In the genomic region with DNA sequence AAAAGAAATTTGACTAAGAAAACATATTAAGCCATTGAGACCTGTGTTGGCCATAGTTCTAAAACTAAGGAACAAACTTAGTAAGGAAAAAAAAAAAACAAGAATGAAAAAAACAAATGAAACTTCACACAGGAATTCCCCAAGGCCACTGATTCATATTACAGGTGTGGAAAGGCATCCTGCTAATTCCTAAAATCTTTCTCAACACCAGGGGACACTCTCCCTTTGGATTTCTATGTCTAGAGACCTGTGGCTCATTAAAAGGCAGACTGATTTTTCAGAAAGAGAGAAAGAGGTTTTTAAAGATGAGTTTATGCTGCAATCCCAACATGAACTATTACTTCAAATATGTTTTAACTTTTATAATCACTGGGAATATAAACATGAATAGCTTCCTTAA, we compare ENCODE assay signal across 21 cellular contexts. TPM values are rescaled to one million over a fixed set of nuclear protein-coding genes. Genes with fewer than 3 reads are reported as not detected.
DNase-seq lines count a peak whose midpoint lies in the region; ATAC-seq, FAIRE-seq and TF ChIP-seq lines count a peak whose summit lies in the region.
"Had no signal": no experiment of that assay in that cellular context is flagged by ENCODE, and none has a peak within 500 bp of the region (broad histone marks: within the 10 kb centered on the region; RNA-seq: fewer than 3 reads in every experiment).

TSS of gene OR12D1 (plus strand) at position 341 of the 400 bp plus-strand sequence.

- no peak for FAIRE-seq in pancreas (lab: Jason Lieb, UNC)

- no peak within 1 kb of the TSS for H3K4me3 Mint-ChIP-seq in GM23338
- H3K4me3 Mint-ChIP-seq: activated T-cell treated with anti-CD3 and anti-CD28 coated beads, Interleukin-2, amount 50 U/mL, for 24 hours; central memory CD8-positive, alpha-beta T cell; mesothelial cell of epicardium had no signal

- 0 out of 3 replicates have a peak, but pooled peaks cover 2% of the 10 kb centered on the region for H3K4me1 Mint-ChIP-seq in GM23338
- H3K4me1 Mint-ChIP-seq: central memory CD8-positive, alpha-beta T cell; mesothelial cell of epicardium had no signal

- no peaks in the 10 kb centered on the region for H4K20me1 ChIP-seq in GM23338 (replicated peaks; ENCODE audit: insufficient read depth)
- H4K20me1 ChIP-seq: BLaER1 treated with 17β-estradiol and CSF1 and Interleukin-3, amounts not matched to agents 10 nM and 100 nM had no signal

- peak; percentile 53 for ATAC-seq in GM23338
- peak; percentile 64; the same call in 2 of the 3 replicates for ATAC-seq in RWPE2 (ENCODE audit: low read depth)
- peak; percentile 73 for ATAC-seq in foreskin keratinocyte
- ATAC-seq in pancreas, result peak in 3 of 4 donors; percentile 72 to 97 (median 78)
- no peak for ATAC-seq in GM21360 (IDR thresholded peaks at IDR 0.05; ENCODE audit: unreplicated experiment)
- ATAC-seq in upper lobe of left lung (ENCODE audit: low FRiP score in 2 of 2), result no peak
- ATAC-seq: activated naive CD4-positive, alpha-beta T cell treated with anti-CD3 and anti-CD28 coated beads, Interleukin-2, amount 50 U/mL, for 72 hours had no signal

- no peak within 1 kb of the TSS for H3K27ac Mint-ChIP-seq in GM23338
- H3K27ac Mint-ChIP-seq: activated naive CD4-positive, alpha-beta T cell treated with anti-CD3 and anti-CD28 coated beads, Interleukin-2, amount 50 U/mL, for 72 hours; activated T-cell treated with anti-CD3 and anti-CD28 coated beads, Interleukin-2, amount 50 U/mL, for 24 hours; mesothelial cell of epicardium had no signal

- H3K9me3 Mint-ChIP-seq in GM23338, result no peaks in the 10 kb centered on the region; the same call in 2 of the 3 replicates

- peaks cover 3% of the 10 kb centered on the region for H3K9me3 ChIP-seq in RWPE2 (ENCODE audit: severe bottlenecking)
- no peaks in the 10 kb centered on the region for H3K9me3 ChIP-seq in pancreas
- H3K9me3 ChIP-seq in upper lobe of left lung, result no peaks in the 10 kb centered on the region

- DNase-seq in GM23338 (ENCODE audit: low spot score), result peak; percentile 59
- DNase-seq in RWPE2 (ENCODE audit: low spot score), result no peak
- DNase-seq in foreskin keratinocyte, result peak; percentile 37 to 66
- no peak for DNase-seq in pancreas
- no peak for DNase-seq in central memory CD4-positive, alpha-beta T cell
- no peak for DNase-seq in upper lobe of left lung
- DNase-seq: activated CD4-positive, alpha-beta T cell treated with anti-CD3 and anti-CD28 coated beads, Interleukin-2, amount 50 U/mL, for 1 hour; activated T-cell treated with anti-CD3 and anti-CD28 coated beads, Interleukin-2, amount 50 U/mL, for 24 hours; GOT3; NCI-H2107; NCI-H69; nucleus accumbens; T-helper 9 cell had no signal

- no peak for TF ChIP-seq EP300 in upper lobe of left lung (IDR thresholded peaks at IDR 0.05)

- H3K79me2 ChIP-seq in GM23338 (replicated peaks; ENCODE audit: insufficient read depth), result no peaks in the 10 kb centered on the region

- no peak within 1 kb of the TSS for H2AFZ ChIP-seq in GM23338

- H3F3A ChIP-seq in GM23338 (replicated peaks; ENCODE audit: low read depth), result no peaks in the 10 kb centered on the region

- TF ChIP-seq CTCF in GM23338 (conservative IDR thresholded peaks at IDR 0.05; ENCODE audit: low read depth in 2 of 2), result peak; percentile 64 to 67
- TF ChIP-seq CTCF in RWPE2 (IDR thresholded peaks at IDR 0.05; ENCODE audit: poor library complexity, severe bottlenecking), result peak; percentile 38
- peak; percentile 81 for TF ChIP-seq CTCF in foreskin keratinocyte (conservative IDR thresholded peaks at IDR 0.05)
- TF ChIP-seq CTCF in pancreas (IDR thresholded peaks at IDR 0.05), result peak in 2 of 4 donors; percentile 9 to 15
- no peak for TF ChIP-seq CTCF in upper lobe of left lung (IDR thresholded peaks at IDR 0.05)

- H3K4me3 ChIP-seq in GM23338 (no peak within 1 kb of the TSS), RWPE2 (ENCODE audit: severe bottlenecking) (no peak within 1 kb of the TSS), pancreas (no peak within 1 kb of the TSS), upper lobe of left lung (no peak within 1 kb of the TSS)
- H3K4me3 ChIP-seq: BLaER1 treated with 17β-estradiol and CSF1 and Interleukin-3, amounts not matched to agents 10 nM and 100 nM; skin epidermis had no signal

- H3K27me3 ChIP-seq in GM23338 (ENCODE audit: insufficient read depth), result no peaks in the 10 kb centered on the region
- H3K27me3 ChIP-seq in RWPE2 (ENCODE audit: insufficient read depth, poor library complexity, severe bottlenecking), result peaks cover 9% of the 10 kb centered on the region
- peaks cover 35% of the 10 kb centered on the region for H3K27me3 ChIP-seq in foreskin keratinocyte
- no peaks in the 10 kb centered on the region for H3K27me3 ChIP-seq in pancreas
- no peaks in the 10 kb centered on the region for H3K27me3 ChIP-seq in upper lobe of left lung
- H3K27me3 ChIP-seq: BLaER1 treated with 17β-estradiol and CSF1 and Interleukin-3, amounts not matched to agents 10 nM and 100 nM had no signal

- H3K27me3 Mint-ChIP-seq in GM23338 (ENCODE audit: insufficient read depth, low read depth, poor library complexity), result no peaks in the 10 kb centered on the region

- H3K36me3 ChIP-seq in GM23338 (ENCODE audit: insufficient read depth), result no peaks in the 10 kb centered on the region
- H3K36me3 ChIP-seq in RWPE2 (ENCODE audit: low read depth), result no peaks in the 10 kb centered on the region
- H3K36me3 ChIP-seq in pancreas, result no peaks in the 10 kb centered on the region
- no peaks in the 10 kb centered on the region for H3K36me3 ChIP-seq in upper lobe of left lung
- H3K36me3 ChIP-seq: BLaER1 treated with 17β-estradiol and CSF1 and Interleukin-3, amounts not matched to agents 10 nM and 100 nM had no signal

- TF ChIP-seq POLR2A in upper lobe of left lung (IDR thresholded peaks at IDR 0.05), result no peak

- H3K36me3 Mint-ChIP-seq in GM23338 (ENCODE audit: low read depth), result no peaks in the 10 kb centered on the region
- H3K36me3 Mint-ChIP-seq: mesothelial cell of epicardium had no signal

- no peak within 1 kb of the TSS for H3K4me2 ChIP-seq in GM23338
- H3K4me2 ChIP-seq: BLaER1 treated with 17β-estradiol and CSF1 and Interleukin-3, amounts not matched to agents 10 nM and 100 nM had no signal

- no peaks in the 10 kb centered on the region for H3K4me1 ChIP-seq in GM23338 (ENCODE audit: insufficient read depth)
- no peaks in the 10 kb centered on the region for H3K4me1 ChIP-seq in RWPE2 (ENCODE audit: insufficient read depth, poor library complexity, severe bottlenecking)
- H3K4me1 ChIP-seq in foreskin keratinocyte, result no peaks in the 10 kb centered on the region
- H3K4me1 ChIP-seq in pancreas, result peaks cover 0 to 3% (median 0%) of the 10 kb centered on the region in 3 donors
- no peaks in the 10 kb centered on the region for H3K4me1 ChIP-seq in upper lobe of left lung
- H3K4me1 ChIP-seq: BLaER1 treated with 17β-estradiol and CSF1 and Interleukin-3, amounts not matched to agents 10 nM and 100 nM had no signal

- H3K27ac ChIP-seq in GM23338 (ENCODE audit: low read depth) (no peak within 1 kb of the TSS), RWPE2 (ENCODE audit: poor library complexity, severe bottlenecking) (no peak within 1 kb of the TSS), foreskin keratinocyte (no peak within 1 kb of the TSS), pancreas (peak within 1 kb of the TSS in 1 of 4 donors; percentile 44), upper lobe of left lung (no peak within 1 kb of the TSS)
- H3K27ac ChIP-seq: BLaER1 treated with 17β-estradiol and CSF1 and Interleukin-3, amounts not matched to agents 10 nM and 100 nM; skin epidermis had no signal

- H3K9me2 ChIP-seq in GM23338 (ENCODE audit: insufficient read depth), result peaks cover 6% of the 10 kb centered on the region; the same call in 1 of the 2 replicates

- intact Hi-C loops in pancreas (cut with DNase I), result no loop called here

TF ChIP-seq in GM23338, 12 proteins besides CTCF, POLR2A, EP300 and RAD21 (continues in another document):
- TF ChIP-seq, protein P1, sequence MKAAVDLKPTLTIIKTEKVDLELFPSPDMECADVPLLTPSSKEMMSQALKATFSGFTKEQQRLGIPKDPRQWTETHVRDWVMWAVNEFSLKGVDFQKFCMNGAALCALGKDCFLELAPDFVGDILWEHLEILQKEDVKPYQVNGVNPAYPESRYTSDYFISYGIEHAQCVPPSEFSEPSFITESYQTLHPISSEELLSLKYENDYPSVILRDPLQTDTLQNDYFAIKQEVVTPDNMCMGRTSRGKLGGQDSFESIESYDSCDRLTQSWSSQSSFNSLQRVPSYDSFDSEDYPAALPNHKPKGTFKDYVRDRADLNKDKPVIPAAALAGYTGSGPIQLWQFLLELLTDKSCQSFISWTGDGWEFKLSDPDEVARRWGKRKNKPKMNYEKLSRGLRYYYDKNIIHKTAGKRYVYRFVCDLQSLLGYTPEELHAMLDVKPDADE (IDR thresholded peaks at IDR 0.05), result no peak
- TF ChIP-seq EZH2 (IDR thresholded peaks at IDR 0.05; ENCODE audit: low read depth, unreplicated experiment), result no peak
- no peak for TF ChIP-seq NANOG (IDR thresholded peaks at IDR 0.05; ENCODE audit: borderline replicate concordance)
- TF ChIP-seq CREB1 (CRISPR knock-in tag; IDR thresholded peaks at IDR 0.05; ENCODE audit: low read depth), result no peak

RNA-seq across cellular contexts. Expression of gene OR12D1, which starts in this region (rescaled TPM):
- not detected in 2 replicates for total RNA-seq in GM23338 (2014; rRNA removed; shearing (Covaris generic))
- polyA plus RNA-seq in GM23338 (2016; fragmentation: Nextera tagmentation; extraction: Ambion mirVana) (not detected in 2 replicates), foreskin keratinocyte (not detected in 2 replicates), pancreas (not detected)
- total RNA-seq in foreskin keratinocyte (not detected in 2 replicates), pancreas (not detected), upper lobe of left lung (not detected)
- total RNA-seq: activated naive CD4-positive, alpha-beta T cell treated with anti-CD3 and anti-CD28 coated beads, Interleukin-2, amount 50 U/mL, for 72 hours; fibroblast of villous mesenchyme; mesothelial cell of epicardium had no signal
- polyA plus RNA-seq: thymus had no signal

Comparison
In these comparisons a context has a peak if more than half of its experiments do, and no peak if none do; other contexts are left out.
1. Peak in DNase-seq and ATAC-seq in GM23338; RNA of the gene not detected or under 1 TPM.
2. Peak in DNase-seq and ATAC-seq in foreskin keratinocyte; RNA of the gene not detected or under 1 TPM.
3. Peak in ATAC-seq in pancreas; RNA of the gene not detected or under 1 TPM.
4. CTCF ChIP-seq: peak in GM23338 (2 of 2), RWPE2 (single experiment) and foreskin keratinocyte (single experiment); none in upper lobe of left lung (0 of 6).